ENCODE assay signal across 25 cellular contexts in genomic region chr2:209411296-209411695, GRCh38. TPM values are rescaled to one million over a fixed set of nuclear protein-coding genes. Genes with fewer than 3 reads are reported as not detected.
"Had no signal": no experiment of that assay in that cellular context is flagged by ENCODE, and none has a peak within 500 bp of the region (broad histone marks: within the 10 kb centered on the region; RNA-seq: fewer than 3 reads in every experiment).

No MANE protein-coding gene starts in this region.

- H3K27me3 ChIP-seq: neutrophil, pancreas, right atrium auricular region, right lobe of liver, sigmoid colon, stomach, thyroid gland, tibial nerve, upper lobe of left lung, vagina had no signal

- H3K4me3 ChIP-seq: pancreas, prostate gland, right atrium auricular region, right lobe of liver, sigmoid colon, stomach, thoracic aorta, thyroid gland, tibial nerve, upper lobe of left lung, vagina had no signal

- H3K4me1 ChIP-seq: pancreas, prostate gland, right atrium auricular region, right lobe of liver, sigmoid colon, stomach, thyroid gland, tibial nerve, upper lobe of left lung, vagina had no signal

- H3K9me3 ChIP-seq: neutrophil, pancreas, prostate gland, right lobe of liver, sigmoid colon, thyroid gland, vagina had no signal

- FAIRE-seq: pancreas, urothelium cell line had no signal

- DNase-seq: nephron progenitor cell; nucleus accumbens; pancreas; retina; right lobe of liver; sigmoid colon; small intestine; stimulated activated CD4-positive, alpha-beta T cell treated with anti-CD3 and anti-CD28 coated beads, Interleukin-15, amount 100 ng/mL, for 24 hours; stimulated activated CD4-positive, alpha-beta T cell treated with anti-CD3 and anti-CD28 coated beads, Interleukin-2, amount 100 ng/mL, for 24 hours; stimulated activated CD4-positive, alpha-beta T cell treated with anti-CD3 and anti-CD28 coated beads, Interleukin-2, amount 100 ng/mL, for 48 hours; stimulated activated CD4-positive, alpha-beta T cell treated with anti-CD3 and anti-CD28 coated beads, Interleukin-4, amount 100 ng/mL, for 24 hours; stimulated activated naive B cell treated with anti-CD40 and anti-IgM and Interleukin-4, amounts not matched to agents 10 μg/mL and 1 μg/mL and 100 μg/mL, for 72 hours; stimulated activated naive CD4-positive, alpha-beta T cell treated with Interleukin-2 at 50 U/mL for 16 hours; stomach; thyroid gland; upper lobe of left lung had no signal

- H3K27ac ChIP-seq: neutrophil, pancreas, prostate gland, right atrium auricular region, right lobe of liver, sigmoid colon, stomach, thoracic aorta, thyroid gland, tibial nerve, upper lobe of left lung, vagina had no signal

- ATAC-seq: natural killer cell treated with Interleukin-12 subunit alpha and Interleukin-12 subunit beta and Interleukin-15 and Interleukin-18, amount 100 ng/mL, for 72 hours; pancreas; right lobe of liver; stimulated activated effector memory CD8-positive, alpha-beta T cell treated with anti-CD3 and anti-CD28 coated beads, Interleukin-12 subunit alpha, Interleukin-12 subunit beta, amount 100 ng/mL, for 72 hours; stimulated activated naive B cell treated with anti-CD40 and anti-IgM and Interleukin-4, amounts not matched to agents 10 μg/mL and 1 μg/mL and 100 μg/mL, for 72 hours had no signal

- H3K36me3 ChIP-seq: neutrophil, pancreas, prostate gland, right atrium auricular region, right lobe of liver, sigmoid colon, stomach, thoracic aorta, thyroid gland, tibial nerve, upper lobe of left lung, vagina had no signal

RNA-seq across cellular contexts. Expression of gene MAP2, which starts 12.6 kb away (rescaled TPM):
- total RNA-seq: natural killer cell treated with Interleukin-12 subunit alpha and Interleukin-12 subunit beta and Interleukin-15 and Interleukin-18, amount 100 ng/mL, for 72 hours had no signal
